8 cellular contexts compared by ENCODE assay signal in genomic region chr4:25861951-25862410, GRCh38. TPM values are rescaled to one million over a fixed set of nuclear protein-coding genes. Genes with fewer than 3 reads are reported as not detected.
DNase-seq lines count a peak whose midpoint lies in the region; ATAC-seq and TF ChIP-seq lines count a peak whose summit lies in the region.

No MANE protein-coding gene starts in this region.

- WGBS in ectodermal cell, 2 experiments, result 1% methylated on average over 32 of the region's 32 CpGs
- WGBS in aorta, 2 donors, result 0 to 1% methylated on average over 30 to 32 of the region's 32 CpGs

- ATAC-seq in Right ventricle myocardium superior (ENCODE audit: poor library complexity) (peak; percentile 4), Right ventricle myocardium inferior (no peak), HG03521 (IDR thresholded peaks at IDR 0.05; ENCODE audit: unreplicated experiment) (peak; percentile 6), aorta (ENCODE audit: low FRiP score) (no peak)

- no peak for TF ChIP-seq CTCF in WERI-Rb-1 (IDR thresholded peaks at IDR 0.05; ENCODE audit: low read depth, low read length)

- H3K9me3 ChIP-seq in WERI-Rb-1 (ENCODE audit: severe bottlenecking), result no peaks in the 10 kb centered on the region
- no peaks in the 10 kb centered on the region for H3K9me3 ChIP-seq in ectodermal cell (ENCODE audit: control insufficient read depth, low read length)
- no peaks in the 10 kb centered on the region for H3K9me3 ChIP-seq in mucosa of stomach (ENCODE audit: control insufficient read depth, low read length)
- H3K9me3 ChIP-seq in aorta (ENCODE audit: control insufficient read depth, low read length), result no peaks in the 10 kb centered on the region

- H3K4me3 ChIP-seq in WERI-Rb-1 (ENCODE audit: low read depth, low read length) (peak overlapping the region; percentile 68), ectodermal cell (ENCODE audit: insufficient read depth, low read depth, low read length) (peak overlapping the region; percentile 63), mucosa of stomach (ENCODE audit: low read length) (peak overlapping the region; percentile 77), aorta (ENCODE audit: low read length in 2 of 2) (peak overlapping the region; percentile 80 to 89)

- H3K27ac ChIP-seq in WERI-Rb-1, result peak overlapping the region; percentile 72
- H3K27ac ChIP-seq in ectodermal cell (ENCODE audit: insufficient read depth, low read depth, low read length, poor library complexity, severe bottlenecking), result no peak overlapping the region
- H3K27ac ChIP-seq in aorta (ENCODE audit: low read depth in 1 of 2, low read length in 2 of 2), result no peak overlapping the region

- H3K4me1 ChIP-seq in ectodermal cell (ENCODE audit: control insufficient read depth, insufficient read depth, low read length), result peaks cover 14% of the 10 kb centered on the region
- peaks cover 56% of the 10 kb centered on the region for H3K4me1 ChIP-seq in mucosa of stomach (ENCODE audit: control insufficient read depth, insufficient read depth, low read length)
- no peaks in the 10 kb centered on the region for H3K4me1 ChIP-seq in aorta (ENCODE audit: control insufficient read depth in 1 of 2, insufficient read depth in 2 of 2, low read length in 2 of 2)

- DNase-seq in Right ventricle myocardium superior (no peak), Right ventricle myocardium inferior (ENCODE audit: missing footprints) (no peak), WERI-Rb-1 (no peak), aorta (peak; percentile 54 to 79), amniotic stem cell (lab: John Stamatoyannopoulos, UW) (no peak)

- H3K36me3 ChIP-seq in WERI-Rb-1 (no peaks in the 10 kb centered on the region), ectodermal cell (ENCODE audit: control insufficient read depth, insufficient read depth, low read length) (no peaks in the 10 kb centered on the region), mucosa of stomach (ENCODE audit: control insufficient read depth, insufficient read depth, low read length) (no peaks in the 10 kb centered on the region), aorta (ENCODE audit: control insufficient read depth in 1 of 2, insufficient read depth in 2 of 2, low read length in 1 of 2) (no peaks in the 10 kb centered on the region)

- intact Hi-C loops in Right ventricle myocardium superior (cut with DNase I) (loop anchor here (5.0 kb wide), 1 partner anchor 50 kb away; the partner anchor contains the start of gene SMIM20), Right ventricle myocardium inferior (cut with DNase I) (loop anchor here (2.0 kb wide), 1 partner anchor 53 kb away; the partner anchor contains the start of gene SMIM20), aorta (cut with DNase I) (no loop called here)

- H3K27me3 ChIP-seq in WERI-Rb-1 (ENCODE audit: insufficient read depth, low read depth, severe bottlenecking) (no peaks in the 10 kb centered on the region), ectodermal cell (ENCODE audit: control insufficient read depth, insufficient read depth, low read length, poor library complexity, severe bottlenecking) (peaks cover 37% of the 10 kb centered on the region), mucosa of stomach (ENCODE audit: control insufficient read depth, insufficient read depth, low read length) (no peaks in the 10 kb centered on the region), aorta (ENCODE audit: control insufficient read depth in 1 of 2, insufficient read depth in 2 of 2, low read length in 1 of 2) (peaks cover 0 to 2% of the 10 kb centered on the region in 2 donors)

- H3K9ac ChIP-seq in mucosa of stomach (ENCODE audit: low read length), result peak overlapping the region; percentile 90

RNA-seq across cellular contexts. Expression of gene SEL1L3, which starts 0.8 kb away (rescaled TPM):
- total RNA-seq in Right ventricle myocardium superior, result 3.2 TPM
- 3.9 TPM for total RNA-seq in Right ventricle myocardium inferior
- 40.7 TPM for polyA plus RNA-seq in ectodermal cell (2013, experiment 1 of 4)
- 39.1 TPM for polyA plus RNA-seq in ectodermal cell (2013, experiment 2 of 4)
- polyA plus RNA-seq in ectodermal cell (2013, experiment 3 of 4), result 31.2 TPM
- polyA plus RNA-seq in ectodermal cell (2013, experiment 4 of 4), result 29.0 TPM
- total RNA-seq in aorta, result 10 to 100 TPM; 13.6 to 25.3 TPM
- polyA plus RNA-seq in aorta, result 1 to 10 TPM; 1.9 to 8.3 TPM

RNA-seq across cellular contexts. Expression of gene SMIM20, which starts 52.0 kb away (rescaled TPM):
- total RNA-seq in Right ventricle myocardium superior, result 40.1 TPM
- 41.5 TPM for total RNA-seq in Right ventricle myocardium inferior
- 58.2 TPM for polyA plus RNA-seq in ectodermal cell (2013, experiment 1 of 4)
- 49.8 TPM for polyA plus RNA-seq in ectodermal cell (2013, experiment 2 of 4)
- polyA plus RNA-seq in ectodermal cell (2013, experiment 3 of 4), result 62.3 TPM
- 67.2 TPM for polyA plus RNA-seq in ectodermal cell (2013, experiment 4 of 4)
- total RNA-seq in aorta, result 10 to 100 TPM; 18.1 to 24.8 TPM
- polyA plus RNA-seq in aorta, result 10 to 100 TPM; 51.8 to 68.0 TPM

Comparison
In these comparisons a context has a peak if more than half of its experiments do, and no peak if none do; other contexts are left out.
1. ATAC-seq: peak in Right ventricle myocardium superior (single experiment) and HG03521 (single experiment); none in Right ventricle myocardium inferior (single experiment) and aorta (single experiment).
2. DNase-seq: peak in aorta (2 of 2); none in Right ventricle myocardium superior (single experiment), Right ventricle myocardium inferior (single experiment), WERI-Rb-1 (single experiment) and amniotic stem cell (single experiment).
3. intact Hi-C loops: an anchor here in Right ventricle myocardium superior (5.0 kb wide) and Right ventricle myocardium inferior (2.0 kb wide); none called in aorta.
4. Peak in every context shown above with its lines, with median percentiles within 50 percentile points of each other: H3K4me3 ChIP-seq.